ENCODE assay signal across 8 cellular contexts in genomic region chr17:41665566-41666335, GRCh38. TPM values are rescaled to one million over a fixed set of nuclear protein-coding genes. Genes with fewer than 3 reads are reported as not detected.
DNase-seq lines count a peak whose midpoint lies in the region; ATAC-seq and TF ChIP-seq lines count a peak whose summit lies in the region.

No MANE protein-coding gene starts in this region.

- H3K36me3 Mint-ChIP-seq in glutamatergic neuron (ENCODE audit: unreplicated experiment) (no peaks in the 10 kb centered on the region), osteocyte (ENCODE audit: unreplicated experiment) (no peaks in the 10 kb centered on the region)

- H3K9me3 ChIP-seq in SK-N-MC (ENCODE audit: low read depth, low read length) (no peaks in the 10 kb centered on the region), thoracic aorta (no peaks in the 10 kb centered on the region)

- peak overlapping the region; percentile 85 for H3K4me3 Mint-ChIP-seq in glutamatergic neuron (ENCODE audit: unreplicated experiment)
- H3K4me3 Mint-ChIP-seq in osteocyte (ENCODE audit: unreplicated experiment): peak overlapping the region; percentile 71

- peaks cover 4 to 14% of the 10 kb centered on the region in 2 donors for H3K4me1 ChIP-seq in thoracic aorta (ENCODE audit: control insufficient read depth in 1 of 2, low read depth in 2 of 2)

- peak overlapping the region; percentile 90 for H3K27ac Mint-ChIP-seq in glutamatergic neuron (ENCODE audit: unreplicated experiment)
- peak overlapping the region; percentile 95 for H3K27ac Mint-ChIP-seq in osteocyte (ENCODE audit: unreplicated experiment)

- H3K27ac ChIP-seq in SK-N-MC: peak overlapping the region; percentile 91
- peak overlapping the region; percentile 69 to 77 for H3K27ac ChIP-seq in thoracic aorta

- H3K27me3 ChIP-seq in thoracic aorta (replicated peaks; ENCODE audit: insufficient read depth): no peaks in the 10 kb centered on the region

- TF ChIP-seq CTCF in HFF-Myc (IDR thresholded peaks at IDR 0.05; ENCODE audit: low read depth, low read length, missing control alignments) (peak; percentile 96), glutamatergic neuron (IDR thresholded peaks at IDR 0.05; ENCODE audit: partially characterized antibody, unreplicated experiment) (peak; percentile 94), osteocyte (IDR thresholded peaks at IDR 0.05) (peak; percentile 97), thoracic aorta (IDR thresholded peaks at IDR 0.05) (peak; percentile 93)

- peak; percentile 45 for ATAC-seq in thoracic aorta (ENCODE audit: insufficient number of reproducible peaks, low FRiP score, low read depth)

- no peaks in the 10 kb centered on the region for H3K36me3 ChIP-seq in SK-N-MC (ENCODE audit: insufficient read depth, low read length)
- H3K36me3 ChIP-seq in thoracic aorta: no peaks in the 10 kb centered on the region

- peak overlapping the region; percentile 47 for H3K4me3 ChIP-seq in HFF-Myc (replicated peaks; ENCODE audit: low read depth, low read length)
- H3K4me3 ChIP-seq in SK-N-MC: peak overlapping the region; percentile 75
- H3K4me3 ChIP-seq in thoracic aorta: peak overlapping the region; percentile 76

- H3K4me1 Mint-ChIP-seq in glutamatergic neuron (ENCODE audit: low read depth, unreplicated experiment) (peaks cover 5% of the 10 kb centered on the region), osteocyte (ENCODE audit: unreplicated experiment) (peaks cover 14% of the 10 kb centered on the region)

- H3K9ac ChIP-seq in SK-N-MC (ENCODE audit: insufficient read length): peak overlapping the region; percentile 72

- H3K27me3 Mint-ChIP-seq in glutamatergic neuron (ENCODE audit: unreplicated experiment) (peaks cover 7% of the 10 kb centered on the region), osteocyte (ENCODE audit: unreplicated experiment) (no peaks in the 10 kb centered on the region)

- DNase-seq in GF-D8 (lab: John Stamatoyannopoulos, UW) (peak; percentile 78), HFF-Myc (ENCODE audit: extremely low read depth, low read depth) (peak; percentile 55), NAMALWA (ENCODE audit: low spot score) (peak; percentile 93), SK-N-MC (ENCODE audit: low read depth, low spot score) (no peak), glutamatergic neuron (peak; percentile 95), osteocyte (ENCODE audit: extremely low spot score, unreplicated experiment) (peak; percentile 97), thoracic aorta (ENCODE audit: low spot score) (peak; percentile 23)
- peak; percentile 90 for DNase-seq in activated naive CD4-positive, alpha-beta T cell treated with anti-CD3 and anti-CD28 coated beads, Interleukin-2, amount 50 U/mL, for 16 hours

- H3K9me3 Mint-ChIP-seq in glutamatergic neuron (ENCODE audit: unreplicated experiment) (peaks cover 10% of the 10 kb centered on the region), osteocyte (ENCODE audit: unreplicated experiment) (no peaks in the 10 kb centered on the region)

RNA-seq across cellular contexts. Expression of gene EIF1, which starts 22.9 kb away (rescaled TPM):
- total RNA-seq in glutamatergic neuron (ENCODE audit: unreplicated experiment): 1,088 TPM
- total RNA-seq in osteocyte: 1,019 and 1,057 TPM in 2 replicates
- 100 to 1,000 TPM; 167 to 318 TPM for total RNA-seq in thoracic aorta

RNA-seq across cellular contexts. Expression of gene KRT17, which starts 41.4 kb away (rescaled TPM):
- total RNA-seq in glutamatergic neuron (ENCODE audit: unreplicated experiment): not detected
- 40.5 and 43.2 TPM in 2 replicates for total RNA-seq in osteocyte
- 10 to 100 TPM; 74.7 to 87.1 TPM for total RNA-seq in thoracic aorta

RNA-seq across cellular contexts. Expression of gene GAST, which starts 46.4 kb away (rescaled TPM):
- not detected for total RNA-seq in glutamatergic neuron (ENCODE audit: unreplicated experiment)
- total RNA-seq in osteocyte: not detected in 2 replicates
- not detected for total RNA-seq in thoracic aorta

RNA-seq across cellular contexts. Expression of gene KRT16, which starts 53.2 kb away (rescaled TPM):
- not detected for total RNA-seq in glutamatergic neuron (ENCODE audit: unreplicated experiment)
- 1.3 and 1.4 TPM in 2 replicates for total RNA-seq in osteocyte
- 10 to 100 TPM in 1 of 2 donors, 1 to 10 TPM in 1; 6.5 to 16.8 TPM for total RNA-seq in thoracic aorta

Comparison
In these comparisons a context has a peak if more than half of its experiments do, and no peak if none do; other contexts are left out.
1. RNA of gene KRT17, which starts 41.4 kb away (total RNA-seq): 74.7 to 87.1 TPM in thoracic aorta and 40.5 to 43.2 TPM in osteocyte; not detected in glutamatergic neuron (single experiment); every median in the first group is over 10 times any median in the second.
2. Peak in every context shown above with its lines, with median percentiles within 50 percentile points of each other: H3K4me3 ChIP-seq and CTCF ChIP-seq.